Comparison of ENCODE assay signal across 33 cellular contexts in the genomic region with DNA sequence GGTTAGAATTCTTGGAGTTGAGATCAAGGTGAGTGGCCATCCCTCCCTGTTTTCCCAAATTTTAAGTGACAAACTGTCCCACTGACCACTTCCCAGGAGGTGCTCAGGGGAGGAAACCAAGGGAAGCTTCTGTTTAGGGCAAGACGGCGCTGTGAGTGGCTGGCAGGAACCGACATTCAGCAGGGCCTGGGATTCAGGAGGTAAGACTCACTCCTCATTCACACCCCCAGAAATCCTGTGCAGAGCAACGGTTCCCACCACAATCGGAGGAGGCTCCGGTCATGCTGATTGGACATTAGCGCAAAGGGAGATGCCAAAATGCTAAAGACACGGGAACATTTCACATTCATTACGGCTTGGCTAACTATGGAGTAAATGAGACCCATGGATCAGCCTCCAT.
"Had no signal": no experiment of that assay in that cellular context is flagged by ENCODE, and none has a peak within 500 bp of the region (broad histone marks: within the 10 kb centered on the region; RNA-seq: fewer than 3 reads in every experiment).

No MANE protein-coding gene starts in this region.

- H3K4me3 ChIP-seq: adrenal gland, ascending aorta, breast epithelium, cardiac muscle cell, colonic mucosa, esophagus muscularis mucosa, gastrocnemius medialis had no signal

- H3K9me3 ChIP-seq: adrenal gland, ascending aorta, breast epithelium, colonic mucosa, esophagus muscularis mucosa, gastrocnemius medialis had no signal

- H3K4me1 ChIP-seq: adrenal gland, ascending aorta, breast epithelium, colonic mucosa, esophagus muscularis mucosa, foreskin keratinocyte, gastrocnemius medialis had no signal

- H3K27me3 Mint-ChIP-seq: activated B cell treated with CpG ODN at 0.5 μM for 24 hours; activated T-helper 17 cell treated with anti-CD3 and anti-CD28 coated beads, Interleukin-2, amount 50 U/mL, for 72 hours had no signal

- H3K27ac Mint-ChIP-seq: activated B cell treated with CpG ODN at 0.5 μM for 24 hours; activated CD8-positive, alpha-beta T cell treated with anti-CD3 and anti-CD28 coated beads for 36 hours; activated naive CD4-positive, alpha-beta T cell treated with anti-CD3 and anti-CD28 coated beads, Interleukin-2, amount 10 ng/mL, durations not matched to agents 7 days and 5 days; activated naive CD4-positive, alpha-beta T cell treated with anti-CD3 and anti-CD28 coated beads, Interleukin-2, amount 50 U/mL, for 72 hours; activated T-helper 17 cell treated with anti-CD3 and anti-CD28 coated beads, Interleukin-2, amount 50 U/mL, for 72 hours; brain; endodermal cell; T-helper 17 cell; T-helper 2 cell treated with Interferon-gamma antibody and Interleukin-4, amounts not matched to agents 5 μg/mL and 100 μg/mL, for 36 hours had no signal

- H3K4me1 Mint-ChIP-seq: activated naive CD4-positive, alpha-beta T cell treated with anti-CD3 and anti-CD28 coated beads, Interleukin-2, amount 10 ng/mL, durations not matched to agents 7 days and 5 days; activated T-helper 17 cell treated with anti-CD3 and anti-CD28 coated beads, Interleukin-2, amount 50 U/mL, for 72 hours; endodermal cell had no signal

- DNase-seq: activated B cell treated with CpG ODN at 0.5 μM for 24 hours; activated CD4-positive, alpha-beta T cell treated with anti-CD3 and anti-CD28 coated beads for 48 hours; activated CD4-positive, alpha-beta T cell treated with anti-CD3 and anti-CD28 coated beads, Interleukin-2, amount 50 U/mL, for 1 hour; activated CD4-positive, alpha-beta T cell treated with anti-CD3 and anti-CD28 coated beads, Interleukin-2, amount 50 U/mL, for 48 hours; activated CD8-positive, alpha-beta memory T cell treated with anti-CD3 and anti-CD28 coated beads for 24 hours; activated CD8-positive, alpha-beta T cell treated with anti-CD3 and anti-CD28 coated beads for 36 hours; activated gamma-delta T cell; activated naive CD4-positive, alpha-beta T cell; activated T-cell treated with anti-CD3 and anti-CD28 coated beads, Interleukin-2, amount 50 U/mL, for 4 hours; adrenal gland; amygdala; central memory CD4-positive, alpha-beta T cell; cerebellar nuclear complex; colonic mucosa; effector memory CD4-positive, alpha-beta T cell; endodermal cell; foreskin keratinocyte; gastrocnemius medialis; glutamatergic neuron; T-helper 1 cell; T-helper 17 cell; T1000; WERI-Rb-1 had no signal

- H3K27me3 ChIP-seq: adrenal gland, ascending aorta, breast epithelium, cardiac muscle cell, colonic mucosa, esophagus muscularis mucosa, foreskin keratinocyte, gastrocnemius medialis had no signal

- H3K36me3 Mint-ChIP-seq: activated naive CD4-positive, alpha-beta T cell treated with anti-CD3 and anti-CD28 coated beads, Interleukin-2, amount 10 ng/mL, durations not matched to agents 7 days and 5 days; activated naive CD4-positive, alpha-beta T cell treated with anti-CD3 and anti-CD28 coated beads, Interleukin-2, amount 50 U/mL, for 72 hours; brain had no signal

- H3K4me3 Mint-ChIP-seq: activated B cell treated with CpG ODN at 0.5 μM for 24 hours; activated CD8-positive, alpha-beta T cell treated with anti-CD3 and anti-CD28 coated beads for 36 hours; activated naive CD4-positive, alpha-beta T cell treated with anti-CD3 and anti-CD28 coated beads, Interleukin-2, amount 10 ng/mL, durations not matched to agents 7 days and 5 days; activated T-cell treated with anti-CD3 and anti-CD28 coated beads, Interleukin-2, amount 50 U/mL, for 4 hours; activated T-helper 17 cell treated with anti-CD3 and anti-CD28 coated beads, Interleukin-2, amount 50 U/mL, for 72 hours; brain; endodermal cell; T-helper 17 cell; T-helper 2 cell treated with Interferon-gamma antibody and Interleukin-4, amounts not matched to agents 5 μg/mL and 100 μg/mL, for 36 hours had no signal

- H3K9me3 Mint-ChIP-seq: activated B cell treated with CpG ODN at 0.5 μM for 24 hours; activated CD8-positive, alpha-beta T cell treated with anti-CD3 and anti-CD28 coated beads for 36 hours; activated naive CD4-positive, alpha-beta T cell treated with anti-CD3 and anti-CD28 coated beads, Interleukin-2, amount 10 ng/mL, durations not matched to agents 7 days and 5 days; activated naive CD4-positive, alpha-beta T cell treated with anti-CD3 and anti-CD28 coated beads, Interleukin-2, amount 50 U/mL, for 72 hours; activated T-cell treated with anti-CD3 and anti-CD28 coated beads, Interleukin-2, amount 50 U/mL, for 4 hours; activated T-helper 17 cell treated with anti-CD3 and anti-CD28 coated beads, Interleukin-2, amount 50 U/mL, for 72 hours; brain; endodermal cell; T-helper 2 cell treated with Interferon-gamma antibody and Interleukin-4, amounts not matched to agents 5 μg/mL and 100 μg/mL, for 36 hours had no signal

- H3K27ac ChIP-seq: adrenal gland, ascending aorta, breast epithelium, cardiac muscle cell, colonic mucosa, esophagus muscularis mucosa, foreskin keratinocyte, gastrocnemius medialis, WERI-Rb-1 had no signal

- ATAC-seq: activated CD4-positive, CD25-positive, alpha-beta regulatory T cell treated with anti-CD3 and anti-CD28 coated beads, Interleukin-2, amount 50 U/mL, for 24 hours; activated CD8-positive, alpha-beta T cell treated with anti-CD3 and anti-CD28 coated beads for 36 hours; activated naive CD4-positive, alpha-beta T cell treated with anti-CD3 and anti-CD28 coated beads, Interleukin-2, amount 50 U/mL, for 72 hours; activated T-cell treated with anti-CD3 and anti-CD28 coated beads, Interleukin-2, amount 50 U/mL, for 4 hours; activated T-helper 17 cell treated with anti-CD3 and anti-CD28 coated beads, Interleukin-2, amount 50 U/mL, for 72 hours; foreskin keratinocyte; gastrocnemius medialis; T-helper 17 cell had no signal

- H3K36me3 ChIP-seq: adrenal gland, ascending aorta, breast epithelium, cardiac muscle cell, colonic mucosa, esophagus muscularis mucosa, gastrocnemius medialis, WERI-Rb-1 had no signal
